In genomic region chrY:14829366-14829885, GRCh38 we compare ENCODE assay signal across 15 cellular contexts.
"Had no signal": no experiment of that assay in that cellular context is flagged by ENCODE, and none has a peak within 500 bp of the region (broad histone marks: within the 10 kb centered on the region; RNA-seq: fewer than 3 reads in every experiment).

No MANE protein-coding gene starts in this region.

- H3K36me3 ChIP-seq: left ventricle myocardium inferior, stomach had no signal

- ATAC-seq: activated naive CD4-positive, alpha-beta T cell treated with anti-CD3 and anti-CD28 coated beads, Interleukin-2, amount 50 U/mL, for 72 hours; activated T-cell treated with anti-CD3 and anti-CD28 coated beads, Interleukin-2, amount 50 U/mL, for 72 hours; natural killer cell treated with Interleukin-12 subunit alpha and Interleukin-12 subunit beta and Interleukin-15 and Interleukin-18, amount 100 ng/mL, for 72 hours; right cardiac atrium had no signal

- DNase-seq: activated B cell treated with CpG ODN at 0.5 μM for 24 hours; activated CD4-positive, alpha-beta T cell treated with anti-CD3 and anti-CD28 coated beads, Interleukin-2, amount 10 ng/mL, durations not matched to agents 24 days and 14 days; activated CD8-positive, alpha-beta memory T cell treated with anti-CD3 and anti-CD28 coated beads, Interleukin-2, amount 50 U/mL, for 48 hours; activated gamma-delta T cell; activated T-cell treated with anti-CD3 and anti-CD28 coated beads, Interleukin-2, amount 50 U/mL, for 72 hours; central memory CD4-positive, alpha-beta T cell; effector CD4-positive, alpha-beta T cell; left ventricle myocardium inferior; right cardiac atrium; stomach; T-helper 2 cell had no signal

- FAIRE-seq: TTC549 had no signal

- H3K27ac ChIP-seq: coronary artery, left ventricle myocardium inferior, stomach had no signal

- H3K9me3 ChIP-seq: left ventricle myocardium inferior, stomach had no signal

- H3K27me3 ChIP-seq: stomach had no signal

- H3K4me3 ChIP-seq: coronary artery, left ventricle myocardium inferior, stomach had no signal

- H3K4me1 ChIP-seq: left ventricle myocardium inferior, stomach had no signal
